1 cellular context compared by ENCODE assay signal in the genomic region with DNA sequence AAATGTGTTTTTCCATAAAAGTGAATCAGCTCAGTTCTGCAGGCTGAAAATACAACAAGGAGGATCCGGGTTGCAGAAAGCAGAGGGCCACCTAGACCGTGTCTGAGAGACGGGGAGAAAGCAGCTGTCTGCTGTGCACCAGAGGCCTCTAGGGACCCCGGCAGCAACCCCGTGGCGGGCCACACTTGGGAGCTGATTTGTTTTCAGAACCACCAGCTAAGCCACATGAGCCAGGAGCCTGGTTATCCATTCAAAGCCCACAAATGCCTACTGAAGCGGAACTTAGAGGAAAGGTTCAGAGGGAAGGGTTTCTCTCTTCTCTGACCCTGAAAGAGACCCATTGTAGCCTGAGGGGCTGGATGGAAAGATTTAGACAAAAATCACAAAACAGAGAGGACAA.
TF ChIP-seq lines count a peak whose summit lies in the region.

No MANE protein-coding gene starts in this region.

TF ChIP-seq in H1, 55 proteins besides CTCF, POLR2A, EP300 and RAD21:
- TF ChIP-seq ATF3 (IDR thresholded peaks at IDR 0.05; ENCODE audit: insufficient read depth, low read depth, low read length) (no peak), CHD7 (IDR thresholded peaks at IDR 0.05; ENCODE audit: insufficient replicate concordance, low read length) (no peak), RFX5 (IDR thresholded peaks at IDR 0.05; ENCODE audit: borderline replicate concordance, low read depth, low read length) (no peak), RBBP5 (IDR thresholded peaks at IDR 0.05; ENCODE audit: borderline replicate concordance, low read depth, low read length) (no peak), FOSL1 (IDR thresholded peaks at IDR 0.05; ENCODE audit: insufficient read depth, low read depth, low read length) (no peak), CTBP2 (IDR thresholded peaks at IDR 0.05; ENCODE audit: borderline replicate concordance, insufficient read depth, insufficient read length, low read length) (no peak), NRF1 (IDR thresholded peaks at IDR 0.05; ENCODE audit: low read depth, low read length) (no peak), POU5F1 (IDR thresholded peaks at IDR 0.05; ENCODE audit: low read depth, low read length) (no peak), PHF8 (conservative IDR thresholded peaks at IDR 0.05; ENCODE audit: low read depth, low read length) (no peak), JUND (IDR thresholded peaks at IDR 0.05; ENCODE audit: low read length) (no peak), KDM5A (IDR thresholded peaks at IDR 0.05; ENCODE audit: low read length) (no peak), SRF (IDR thresholded peaks at IDR 0.05; ENCODE audit: low read depth, low read length) (no peak)
- TF ChIP-seq, protein P1, sequence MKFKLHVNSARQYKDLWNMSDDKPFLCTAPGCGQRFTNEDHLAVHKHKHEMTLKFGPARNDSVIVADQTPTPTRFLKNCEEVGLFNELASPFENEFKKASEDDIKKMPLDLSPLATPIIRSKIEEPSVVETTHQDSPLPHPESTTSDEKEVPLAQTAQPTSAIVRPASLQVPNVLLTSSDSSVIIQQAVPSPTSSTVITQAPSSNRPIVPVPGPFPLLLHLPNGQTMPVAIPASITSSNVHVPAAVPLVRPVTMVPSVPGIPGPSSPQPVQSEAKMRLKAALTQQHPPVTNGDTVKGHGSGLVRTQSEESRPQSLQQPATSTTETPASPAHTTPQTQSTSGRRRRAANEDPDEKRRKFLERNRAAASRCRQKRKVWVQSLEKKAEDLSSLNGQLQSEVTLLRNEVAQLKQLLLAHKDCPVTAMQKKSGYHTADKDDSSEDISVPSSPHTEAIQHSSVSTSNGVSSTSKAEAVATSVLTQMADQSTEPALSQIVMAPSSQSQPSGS (IDR thresholded peaks at IDR 0.05; ENCODE audit: low read length): no peak
TF ChIP-seq in H1: peak in this region for 0.
